In the genomic region with DNA sequence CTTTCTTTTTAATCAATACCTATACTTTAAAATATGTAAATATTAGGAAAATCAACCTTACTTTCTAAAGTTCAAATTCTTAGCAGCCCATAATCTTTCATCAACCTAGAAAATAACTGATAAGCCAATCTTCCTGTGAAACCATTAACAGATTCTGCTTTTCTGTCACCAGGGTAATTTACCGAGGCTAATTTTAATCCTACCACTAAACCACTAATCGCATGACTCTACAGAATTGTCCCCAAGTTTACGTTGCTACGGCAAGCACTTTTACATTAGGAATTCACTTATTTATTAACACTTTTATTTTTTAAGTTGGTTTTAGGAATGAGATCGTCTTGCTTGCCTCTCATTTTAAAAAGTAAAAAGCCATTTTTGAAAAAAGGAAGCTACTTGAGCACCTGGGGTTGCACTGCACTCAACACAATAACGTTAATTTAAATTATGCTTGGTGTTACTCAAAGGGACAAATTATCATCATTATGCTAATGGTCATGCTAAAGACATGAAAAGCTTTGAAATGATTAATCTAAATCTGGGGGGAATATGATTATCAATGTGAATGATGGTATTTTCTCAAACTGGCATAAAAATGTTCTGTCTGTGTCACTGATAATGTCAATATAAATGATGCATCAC, we compare ENCODE assay signal across 1 cellular context.
TF ChIP-seq lines count a peak whose summit lies in the region.

No MANE protein-coding gene starts in this region.

TF ChIP-seq in WTC11, 78 proteins besides CTCF, POLR2A, EP300 and RAD21 (continued from another document):
- TF ChIP-seq SP1 (CRISPR knock-in tag; conservative IDR thresholded peaks at IDR 0.05) (no peak), ZNF317 (CRISPR knock-in tag; IDR thresholded peaks at IDR 0.05; ENCODE audit: borderline replicate concordance, low read depth) (no peak)
TF ChIP-seq in WTC11: peak in this region for 0.
